Comparison of ENCODE assay signal across 16 cellular contexts in genomic region chr6:3418521-3419060, GRCh38. TPM values are rescaled to one million over a fixed set of nuclear protein-coding genes. Genes with fewer than 3 reads are reported as not detected.
DNase-seq lines count a peak whose midpoint lies in the region; ATAC-seq and TF ChIP-seq lines count a peak whose summit lies in the region.
"Had no signal": no experiment of that assay in that cellular context is flagged by ENCODE, and none has a peak within 500 bp of the region (broad histone marks: within the 10 kb centered on the region; RNA-seq: fewer than 3 reads in every experiment).

No MANE protein-coding gene starts in this region.

- H3K4me3 ChIP-seq in epithelial cell of esophagus (ENCODE audit: low read length) (no peak overlapping the region), lung (no peak overlapping the region)
- H3K4me3 ChIP-seq: tibial nerve had no signal

- no peaks in the 10 kb centered on the region for H3K9me3 ChIP-seq in lung (ENCODE audit: control insufficient read depth in 2 of 2, insufficient read depth in 1 of 2, low read length in 1 of 2)
- H3K9me3 ChIP-seq: BE2C, tibial nerve had no signal

- H3K4me1 ChIP-seq in lung (ENCODE audit: control insufficient read depth in 2 of 2, insufficient read depth in 2 of 2, low read length in 2 of 2) = peaks cover 0 to 10% of the 10 kb centered on the region in 2 donors
- H3K4me1 ChIP-seq: BE2C had no signal

- DNase-seq in SIG-M5 treated with dmso at 0.1 percent for 504 hours (lab: John Stamatoyannopoulos, UW; ENCODE audit: unreplicated experiment) = peak; percentile 23
- DNase-seq in SIG-M5 (lab: John Stamatoyannopoulos, UW) = no peak
- peak; percentile 91 for DNase-seq in epithelial cell of esophagus (ENCODE audit: low read depth)
- no peak for DNase-seq in lung (ENCODE audit: low spot score)
- DNase-seq in cortex of kidney (lab: John Stamatoyannopoulos, UW) = no peak
- DNase-seq in KBM-7 = no peak
- DNase-seq: activated CD4-positive, alpha-beta T cell treated with anti-CD3 and anti-CD28 coated beads for 48 hours; activated CD8-positive, alpha-beta memory T cell treated with anti-CD3 and anti-CD28 coated beads, Interleukin-2, amount 10 ng/mL, durations not matched to agents 7 days and 5 days; BE2C; H7; NCI-H1694; stimulated activated naive CD4-positive, alpha-beta T cell treated with Interleukin-2 at 50 U/mL for 16 hours had no signal

- WGBS in lung, 2 donors = 69 to 88% methylated on average over 8 of the region's 8 CpGs

- H3K27me3 ChIP-seq in lung (ENCODE audit: control insufficient read depth, insufficient read depth) = no peaks in the 10 kb centered on the region
- H3K27me3 ChIP-seq: tibial nerve had no signal

- in situ Hi-C loops in KBM-7 (cut with MboI; ENCODE audit: low pct_unique_long_range_greater_than_20kb, low sequenced_read_pairs) = no loop called here

- ATAC-seq in lung (ENCODE audit: insufficient read depth, low FRiP score) (peak; percentile 38), GM18502 (IDR thresholded peaks at IDR 0.05; ENCODE audit: poor library complexity, unreplicated experiment) (no peak), HG02678 (IDR thresholded peaks at IDR 0.05; ENCODE audit: unreplicated experiment) (no peak)
- ATAC-seq: activated CD8-positive, alpha-beta memory T cell treated with anti-CD3 and anti-CD28 coated beads, Interleukin-2, amount 10 ng/mL, durations not matched to agents 7 days and 5 days; sciatic nerve had no signal

- no peak for TF ChIP-seq CTCF in epithelial cell of esophagus (IDR thresholded peaks at IDR 0.05; ENCODE audit: insufficient read depth, low read depth, low read length, missing control alignments)
- TF ChIP-seq CTCF in lung (IDR thresholded peaks at IDR 0.05; ENCODE audit: control extremely low read depth, extremely low read depth) = no peak

- H3K36me3 ChIP-seq in lung (ENCODE audit: control insufficient read depth in 2 of 2, insufficient read depth in 2 of 2, low read length in 2 of 2) = no peaks in the 10 kb centered on the region
- H3K36me3 ChIP-seq: BE2C, tibial nerve had no signal

- peak overlapping the region in 1 of 2 donors; percentile 78 for H3K27ac ChIP-seq in lung (ENCODE audit: low read depth in 1 of 2, low read length in 1 of 2)
- H3K27ac ChIP-seq: tibial nerve had no signal

RNA-seq across cellular contexts. Expression of gene SLC22A23, which starts 38.3 kb away (rescaled TPM):
- 10 to 100 TPM; 33.6 to 45.6 TPM for total RNA-seq in lung
- polyA plus RNA-seq in lung = 10 to 100 TPM in 1 of 2 donors, 1 to 10 TPM in 1; 6.6 to 14.5 TPM

Comparison
In these comparisons a context has a peak if more than half of its experiments do, and no peak if none do; other contexts are left out.
1. DNase-seq: peak in SIG-M5 treated with dmso at 0.1 percent for 504 hours (single experiment) and epithelial cell of esophagus (single experiment); none in SIG-M5 (single experiment), lung (single experiment), cortex of kidney (single experiment) and KBM-7 (single experiment).